In the genomic region with DNA sequence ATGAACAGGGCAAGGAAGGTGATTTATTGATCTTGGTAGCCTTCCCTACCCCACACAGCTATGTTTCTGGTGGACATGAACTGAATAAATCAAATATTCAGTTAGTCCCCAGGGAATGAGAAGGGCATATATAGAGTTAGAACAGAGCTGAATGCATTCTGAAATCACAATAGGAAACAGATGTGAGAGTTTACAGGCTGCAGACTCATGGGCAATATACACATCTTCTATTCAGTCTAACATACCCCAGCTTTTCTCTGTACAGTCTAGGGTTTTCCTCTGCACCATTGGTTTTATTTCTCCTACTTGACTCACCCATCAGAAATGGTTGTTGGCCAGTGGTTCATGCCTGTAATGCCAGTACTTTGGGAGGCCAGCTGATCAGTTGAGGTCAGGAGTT, we compare ENCODE assay signal across 15 cellular contexts.
"Had no signal": no experiment of that assay in that cellular context is flagged by ENCODE, and none has a peak within 500 bp of the region (broad histone marks: within the 10 kb centered on the region; RNA-seq: fewer than 3 reads in every experiment).

No MANE protein-coding gene starts in this region.

- H3K4me3 ChIP-seq: ascending aorta, lower lobe of right lung, sigmoid colon, suprapubic skin had no signal

- ATAC-seq: activated CD4-positive, alpha-beta T cell treated with anti-CD3 and anti-CD28 coated beads for 36 hours; activated CD8-positive, alpha-beta T cell treated with anti-CD3 and anti-CD28 coated beads for 36 hours; activated T-cell treated with anti-CD3 and anti-CD28 coated beads, Interleukin-2, amount 50 U/mL, for 72 hours; lower lobe of right lung; stimulated activated naive CD8-positive, alpha-beta T cell treated with anti-CD3 and anti-CD28 coated beads, Interleukin-15, Interleukin-2, amounts not matched to agents 100 U/mL and 50 U/mL, for 24 hours had no signal

- DNase-seq: activated CD4-positive, alpha-beta T cell treated with anti-CD3 and anti-CD28 coated beads for 36 hours; activated CD8-positive, alpha-beta memory T cell treated with anti-CD3 and anti-CD28 coated beads, Interleukin-2, amount 50 U/mL, for 4 hours; activated CD8-positive, alpha-beta T cell treated with anti-CD3 and anti-CD28 coated beads for 36 hours; activated T-cell treated with anti-CD3 and anti-CD28 coated beads, Interleukin-2, amount 50 U/mL, for 72 hours; immature natural killer cell; left cardiac atrium; lower lobe of right lung; naive B cell; sigmoid colon; stimulated activated CD4-positive, alpha-beta T cell treated with anti-CD3 and anti-CD28 coated beads, Interleukin-4, amount 100 ng/mL, for 1 hour; stimulated activated CD8-positive, alpha-beta memory T cell treated with anti-CD3 and anti-CD28 coated beads, Interleukin-4, amount 100 ng/mL, for 48 hours; stimulated activated naive CD8-positive, alpha-beta T cell treated with anti-CD3 and anti-CD28 coated beads, Interleukin-15, Interleukin-2, amounts not matched to agents 100 U/mL and 50 U/mL, for 24 hours; T1000 had no signal
